9 cellular contexts compared by ENCODE assay signal in the genomic region with DNA sequence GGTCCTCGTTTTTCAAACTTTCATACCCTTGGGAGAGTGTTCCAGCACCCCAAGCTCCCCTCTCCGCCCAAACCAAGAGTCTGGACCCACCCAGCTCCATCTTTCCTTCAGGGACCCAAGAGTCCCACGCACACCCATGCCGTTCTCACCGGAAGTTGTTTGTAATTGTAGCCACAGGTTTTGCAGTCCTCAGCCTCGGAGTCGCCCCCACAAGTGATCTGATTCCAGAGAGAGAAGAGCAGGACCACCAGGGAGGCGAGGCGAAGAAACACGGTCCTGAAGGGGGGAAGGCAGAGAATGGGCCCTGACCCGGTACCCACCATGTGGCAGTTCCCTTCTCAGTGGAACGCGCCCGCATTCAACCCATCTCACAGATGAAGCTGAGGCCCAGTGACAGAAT. TPM values are rescaled to one million over a fixed set of nuclear protein-coding genes. Genes with fewer than 3 reads are reported as not detected.
A peak's percentile ranks its signal among the peaks of the same experiment; 100 is the strongest.
DNase-seq lines count a peak whose midpoint lies in the region; ATAC-seq and TF ChIP-seq lines count a peak whose summit lies in the region.
"Had no signal": no experiment of that assay in that cellular context is flagged by ENCODE, and none has a peak within 500 bp of the region (broad histone marks: within the 10 kb centered on the region; RNA-seq: fewer than 3 reads in every experiment).

No MANE protein-coding gene starts in this region.

- H3K4me3 Mint-ChIP-seq in activated T-cell treated with anti-CD3 and anti-CD28 coated beads, Interleukin-2, amount 50 U/mL, for 4 hours, result peak overlapping the region; percentile 84
- peak overlapping the region; percentile 76 for H3K4me3 Mint-ChIP-seq in activated CD8-positive, alpha-beta T cell treated with anti-CD3 and anti-CD28 coated beads for 36 hours
- no peak overlapping the region for H3K4me3 Mint-ChIP-seq in mesothelial cell of epicardium

- H3K4me1 ChIP-seq in iPS-20b (ENCODE audit: insufficient read depth, low read length) (no peaks in the 10 kb centered on the region), stomach (peaks cover 47 to 65% (median 59%) of the 10 kb centered on the region in 4 donors)

- no peaks in the 10 kb centered on the region for H3K9me3 Mint-ChIP-seq in activated T-cell treated with anti-CD3 and anti-CD28 coated beads, Interleukin-2, amount 50 U/mL, for 4 hours
- H3K9me3 Mint-ChIP-seq in activated CD8-positive, alpha-beta T cell treated with anti-CD3 and anti-CD28 coated beads for 36 hours, result no peaks in the 10 kb centered on the region
- no peaks in the 10 kb centered on the region for H3K9me3 Mint-ChIP-seq in mesothelial cell of epicardium

- H3K27ac ChIP-seq in iPS-20b (ENCODE audit: low read length) (no peak overlapping the region), stomach (peak overlapping the region in 4 of 5 donors; percentile 50 to 97 (median 70)), WERI-Rb-1 (no peak overlapping the region)

- CTCF ChIA-PET in activated CD8-positive, alpha-beta T cell treated with anti-CD3 and anti-CD28 coated beads for 36 hours (lab: Charles Lee), result no interaction called here

- peaks cover 4% of the 10 kb centered on the region for H3K36me3 Mint-ChIP-seq in activated T-cell treated with anti-CD3 and anti-CD28 coated beads, Interleukin-2, amount 50 U/mL, for 4 hours (ENCODE audit: insufficient read depth)
- peaks cover 3% of the 10 kb centered on the region for H3K36me3 Mint-ChIP-seq in activated CD8-positive, alpha-beta T cell treated with anti-CD3 and anti-CD28 coated beads for 36 hours (ENCODE audit: low read depth)
- H3K36me3 Mint-ChIP-seq in mesothelial cell of epicardium, result peaks cover 2% of the 10 kb centered on the region

- H3K9ac ChIP-seq in iPS-20b (ENCODE audit: low read depth, low read length), result no peak overlapping the region

- 62 to 80% (median 68%) methylated on average over 14 of the region's 14 CpGs for WGBS in stomach, 5 donors

- intact Hi-C loops in activated CD8-positive, alpha-beta T cell treated with anti-CD3 and anti-CD28 coated beads for 36 hours (cut with micrococcal nuclease), result no loop called here
- intact Hi-C loops in stomach (cut with DNase I; ENCODE audit: low total_unique reads), result no loop called here

- TF ChIP-seq CTCF in activated CD8-positive, alpha-beta T cell treated with anti-CD3 and anti-CD28 coated beads for 36 hours (IDR thresholded peaks at IDR 0.05), result no peak
- TF ChIP-seq CTCF in stomach (IDR thresholded peaks at IDR 0.05), result no peak
- no peak for TF ChIP-seq CTCF in mesothelial cell of epicardium (IDR thresholded peaks at IDR 0.05; ENCODE audit: unreplicated experiment)
- TF ChIP-seq CTCF in WERI-Rb-1 (IDR thresholded peaks at IDR 0.05; ENCODE audit: low read depth, low read length), result no peak

- TF ChIP-seq POLR2A in stomach (IDR thresholded peaks at IDR 0.05), result no peak

- H3K36me3 ChIP-seq in iPS-20b (ENCODE audit: insufficient read depth, low read depth, low read length) (peaks cover 3% of the 10 kb centered on the region; the same call in 1 of the 2 replicates), stomach (peaks cover 2 to 4% (median 4%) of the 10 kb centered on the region in 4 donors), WERI-Rb-1 (peaks cover 5% of the 10 kb centered on the region)

- POLR2A ChIA-PET in activated CD8-positive, alpha-beta T cell treated with anti-CD3 and anti-CD28 coated beads for 36 hours (lab: Charles Lee), result interaction anchor here (0.6 to 1.4 kb wide), 2 partner anchors 46 to 47 kb away, joined by 3 to 6 read pairs; a partner anchor contains a TSS

- H3K4me3 ChIP-seq in iPS-20b (ENCODE audit: low read length), result peak overlapping the region; percentile 61; the same call in 1 of the 2 replicates
- peak overlapping the region in 3 of 4 donors; percentile 36 to 50 (median 48) for H3K4me3 ChIP-seq in stomach
- H3K4me3 ChIP-seq in WERI-Rb-1 (ENCODE audit: low read depth, low read length), result no peak overlapping the region

- H3K4me1 Mint-ChIP-seq in activated T-cell treated with anti-CD3 and anti-CD28 coated beads, Interleukin-2, amount 50 U/mL, for 4 hours (ENCODE audit: low read depth), result peaks cover 57% of the 10 kb centered on the region
- peaks cover 39% of the 10 kb centered on the region for H3K4me1 Mint-ChIP-seq in activated CD8-positive, alpha-beta T cell treated with anti-CD3 and anti-CD28 coated beads for 36 hours (ENCODE audit: low read depth)
- H3K4me1 Mint-ChIP-seq in mesothelial cell of epicardium, result peaks cover 37% of the 10 kb centered on the region

- no peak for TF ChIP-seq EP300 in stomach (IDR thresholded peaks at IDR 0.05)

- no peak for ATAC-seq in activated T-cell treated with anti-CD3 and anti-CD28 coated beads, Interleukin-2, amount 50 U/mL, for 4 hours
- no peak for ATAC-seq in activated CD8-positive, alpha-beta T cell treated with anti-CD3 and anti-CD28 coated beads for 36 hours

- H3K27me3 ChIP-seq in iPS-20b (ENCODE audit: insufficient read depth, low read length) (peaks cover 6% of the 10 kb centered on the region; the same call in 1 of the 2 replicates), stomach (peaks cover 0 to 30% (median 0%) of the 10 kb centered on the region in 3 donors), WERI-Rb-1 (ENCODE audit: insufficient read depth, low read depth, severe bottlenecking) (no peaks in the 10 kb centered on the region)

- H3K27me3 Mint-ChIP-seq in activated T-cell treated with anti-CD3 and anti-CD28 coated beads, Interleukin-2, amount 50 U/mL, for 4 hours (ENCODE audit: low read depth), result no peaks in the 10 kb centered on the region
- peaks cover 13% of the 10 kb centered on the region for H3K27me3 Mint-ChIP-seq in activated CD8-positive, alpha-beta T cell treated with anti-CD3 and anti-CD28 coated beads for 36 hours
- H3K27me3 Mint-ChIP-seq in mesothelial cell of epicardium (ENCODE audit: low read depth), result peaks cover 9% of the 10 kb centered on the region

- H3K9me3 ChIP-seq in iPS-20b (ENCODE audit: insufficient read depth, low read depth, low read length) (no peaks in the 10 kb centered on the region), stomach (no peaks in the 10 kb centered on the region), WERI-Rb-1 (ENCODE audit: severe bottlenecking) (no peaks in the 10 kb centered on the region)

- DNase-seq in activated T-cell treated with anti-CD3 and anti-CD28 coated beads, Interleukin-2, amount 50 U/mL, for 4 hours, result no peak
- DNase-seq in activated T-cell treated with anti-CD3 and anti-CD28 coated beads, Interleukin-2, amount 50 U/mL, for 48 hours, result no peak
- DNase-seq in activated CD8-positive, alpha-beta T cell treated with anti-CD3 and anti-CD28 coated beads for 36 hours, result no peak
- DNase-seq in stomach, result no peak
- DNase-seq in mesothelial cell of epicardium (ENCODE audit: low spot score in 2 of 2, unreplicated experiment in 2 of 2), result no peak
- DNase-seq in NCI-H526 (lab: John Stamatoyannopoulos, UW), result no peak
- DNase-seq in WERI-Rb-1, result no peak
- DNase-seq: NCI-H524 had no signal

- H3K27ac Mint-ChIP-seq in activated CD8-positive, alpha-beta T cell treated with anti-CD3 and anti-CD28 coated beads for 36 hours, result no peak overlapping the region
- H3K27ac Mint-ChIP-seq in mesothelial cell of epicardium, result no peak overlapping the region

RNA-seq across cellular contexts. Expression of a gene that starts 3.4 kb away (rescaled TPM):
- 1 to 10 TPM; 5.6 to 9.7 (median 9.2) TPM for total RNA-seq in activated T-cell treated with anti-CD3 and anti-CD28 coated beads, Interleukin-2, amount 50 U/mL, for 4 hours
- 1 to 10 TPM; 3.3 to 4.0 TPM for total RNA-seq in activated CD8-positive, alpha-beta T cell treated with anti-CD3 and anti-CD28 coated beads for 36 hours
- 10 to 100 TPM in 2 of 5 donors, 1 to 10 TPM in 1, not detected in 2; 4.2 to 35.6 (median 21.0) TPM for total RNA-seq in stomach
- polyA plus RNA-seq in stomach, result 10 to 100 TPM in 1 of 3 donors, 1 to 10 TPM in 2; 8.2 to 12.0 (median 8.6) TPM
- total RNA-seq in mesothelial cell of epicardium, result 5.7 to 6.4 TPM (median 5.8 TPM) in 3 replicates

RNA-seq across cellular contexts. Expression of a gene that starts 10.1 kb away (rescaled TPM):
- total RNA-seq in activated T-cell treated with anti-CD3 and anti-CD28 coated beads, Interleukin-2, amount 50 U/mL, for 4 hours, result under 1 TPM; 0.63 to 0.98 (median 0.79) TPM
- under 1 TPM in 1 of 2 experiments, not detected in 1; 0.54 TPM for total RNA-seq in activated CD8-positive, alpha-beta T cell treated with anti-CD3 and anti-CD28 coated beads for 36 hours
- total RNA-seq in stomach (10 to 100 TPM; 28.0 to 99.5 (median 47.1) TPM), mesothelial cell of epicardium (57.6 to 69.5 TPM (median 63.5 TPM) in 3 replicates)
- 10 to 100 TPM; 33.4 to 49.8 (median 39.3) TPM for polyA plus RNA-seq in stomach

RNA-seq across cellular contexts. Expression of a gene that starts 25.3 kb away (rescaled TPM):
- 100 to 1,000 TPM in 2 of 3 donors, 10 to 100 TPM in 1; 90.8 to 102 (median 100) TPM for total RNA-seq in activated T-cell treated with anti-CD3 and anti-CD28 coated beads, Interleukin-2, amount 50 U/mL, for 4 hours
- 10 to 100 TPM; 48.8 to 50.7 TPM for total RNA-seq in activated CD8-positive, alpha-beta T cell treated with anti-CD3 and anti-CD28 coated beads for 36 hours
- 100 to 1,000 TPM in 1 of 5 donors, 10 to 100 TPM in 4; 11.2 to 100 (median 36.2) TPM for total RNA-seq in stomach
- 10 to 100 TPM; 18.2 to 40.5 (median 22.3) TPM for polyA plus RNA-seq in stomach
- 63.3 to 70.6 TPM (median 67.6 TPM) in 3 replicates for total RNA-seq in mesothelial cell of epicardium

RNA-seq across cellular contexts. Expression of a gene that starts 26.5 kb away (rescaled TPM):
- 100 to 1,000 TPM in 2 of 3 donors, 10 to 100 TPM in 1; 96.3 to 122 (median 108) TPM for total RNA-seq in activated T-cell treated with anti-CD3 and anti-CD28 coated beads, Interleukin-2, amount 50 U/mL, for 4 hours
- 10 to 100 TPM; 53.8 to 55.4 TPM for total RNA-seq in activated CD8-positive, alpha-beta T cell treated with anti-CD3 and anti-CD28 coated beads for 36 hours
- total RNA-seq in stomach, result 1,000 to 10,000 TPM in 1 of 5 donors, 100 to 1,000 TPM in 1, 10 to 100 TPM in 3; 22.0 to 1,215 (median 95.1) TPM
- polyA plus RNA-seq in stomach, result 10 to 100 TPM; 14.1 to 20.6 (median 19.1) TPM
- total RNA-seq in mesothelial cell of epicardium, result 102 to 113 TPM (median 110 TPM) in 3 replicates

RNA-seq across cellular contexts. Expression of a gene that starts 28.2 kb away (rescaled TPM):
- total RNA-seq in activated T-cell treated with anti-CD3 and anti-CD28 coated beads, Interleukin-2, amount 50 U/mL, for 4 hours, result 10 to 100 TPM; 22.7 to 29.1 (median 25.9) TPM
- 10 to 100 TPM; 12.5 TPM for total RNA-seq in activated CD8-positive, alpha-beta T cell treated with anti-CD3 and anti-CD28 coated beads for 36 hours
- total RNA-seq in stomach (100 to 1,000 TPM in 1 of 5 donors, 10 to 100 TPM in 4; 25.5 to 147 (median 34.5) TPM), mesothelial cell of epicardium (43.9 to 50.1 TPM (median 47.5 TPM) in 3 replicates)
- 10 to 100 TPM; 35.3 to 54.1 (median 45.1) TPM for polyA plus RNA-seq in stomach

Comparison
In these comparisons a context has a peak if more than half of its experiments do, and no peak if none do; other contexts are left out.
1. H3K27ac ChIP-seq: peak in stomach (4 of 5); none in iPS-20b (single experiment) and WERI-Rb-1 (single experiment).
2. RNA of a gene that starts 10.1 kb away (total RNA-seq): 57.6 to 69.5 TPM in mesothelial cell of epicardium and 28.0 to 99.5 TPM in stomach; 0.63 to 0.98 TPM in activated T-cell treated with anti-CD3 and anti-CD28 coated beads, Interleukin-2, amount 50 U/mL, for 4 hours and 0.54 TPM in activated CD8-positive, alpha-beta T cell treated with anti-CD3 and anti-CD28 coated beads for 36 hours; every median in the first group is over 10 times any median in the second.